In genomic region chr1:209813902-209814301, GRCh38 we compare ENCODE assay signal across 1 cellular context.
TF ChIP-seq lines count a peak whose summit lies in the region.

No MANE protein-coding gene starts in this region.

TF ChIP-seq in HepG2, 621 proteins besides CTCF, POLR2A, EP300 and RAD21 (continued from another document):
- 0 out of 2 replicates have a peak, but pooled peaks have one; percentile 28 for TF ChIP-seq HNF4G (IDR thresholded peaks at IDR 0.05; ENCODE audit: borderline replicate concordance, low read depth, low read length)
- TF ChIP-seq HNF4G (CRISPR knock-in tag; IDR thresholded peaks at IDR 0.05; ENCODE audit: borderline replicate concordance, low read depth) = no peak; the same call in 1 of the 2 replicates
- no peak for TF ChIP-seq ZNF276 (CRISPR knock-in tag; IDR thresholded peaks at IDR 0.05; ENCODE audit: low read depth)
- TF ChIP-seq GATAD2A (CRISPR knock-in tag; IDR thresholded peaks at IDR 0.05) = peak; percentile 37; the same call in 1 of the 2 replicates
- peak; percentile 31; the same call in 1 of the 2 replicates for TF ChIP-seq SALL1 (CRISPR knock-in tag; IDR thresholded peaks at IDR 0.05)
- no peak for TF ChIP-seq TMF1 (CRISPR knock-in tag; IDR thresholded peaks at IDR 0.05; ENCODE audit: low read depth)
- no peak for TF ChIP-seq YEATS4 (CRISPR knock-in tag; IDR thresholded peaks at IDR 0.05; ENCODE audit: borderline replicate concordance)
- 0 out of 2 replicates have a peak, but pooled peaks have one; percentile 23 for TF ChIP-seq MED1 (CRISPR knock-in tag; IDR thresholded peaks at IDR 0.05)
- TF ChIP-seq ZNF639 (CRISPR knock-in tag; conservative IDR thresholded peaks at IDR 0.05) = no peak
- TF ChIP-seq ZNF772 (CRISPR knock-in tag; IDR thresholded peaks at IDR 0.05) = 0 out of 2 replicates have a peak, but pooled peaks have one; percentile 30
- no peak for TF ChIP-seq ZNF816 (CRISPR knock-in tag; IDR thresholded peaks at IDR 0.05; ENCODE audit: borderline replicate concordance)
- TF ChIP-seq IRX3 (CRISPR knock-in tag; IDR thresholded peaks at IDR 0.05; ENCODE audit: borderline replicate concordance, low read depth) = no peak
- TF ChIP-seq HNF4A (CRISPR knock-in tag; IDR thresholded peaks at IDR 0.05) = peak; percentile 61
- no peak for TF ChIP-seq TP53 (CRISPR knock-in tag; conservative IDR thresholded peaks at IDR 0.05)
- peak; percentile 59 for TF ChIP-seq ZEB1 (IDR thresholded peaks at IDR 0.05; ENCODE audit: insufficient replicate concordance, low read depth)
- peak; percentile 72 for TF ChIP-seq ONECUT2 (CRISPR knock-in tag; IDR thresholded peaks at IDR 0.05)
- TF ChIP-seq ATM (IDR thresholded peaks at IDR 0.05; ENCODE audit: borderline replicate concordance) = no peak
- TF ChIP-seq JARID2 (CRISPR knock-in tag; IDR thresholded peaks at IDR 0.05; ENCODE audit: insufficient replicate concordance) = no peak
- TF ChIP-seq BRD4 (CRISPR knock-in tag; IDR thresholded peaks at IDR 0.05) = no peak
- no peak for TF ChIP-seq ZKSCAN1 (IDR thresholded peaks at IDR 0.05; ENCODE audit: low read length)
- peak; percentile 73 for TF ChIP-seq BCL6 (CRISPR knock-in tag; IDR thresholded peaks at IDR 0.05)
- TF ChIP-seq ZSCAN29 (CRISPR knock-in tag; conservative IDR thresholded peaks at IDR 0.05) = no peak
